1 cellular context compared by ENCODE assay signal in the genomic region with DNA sequence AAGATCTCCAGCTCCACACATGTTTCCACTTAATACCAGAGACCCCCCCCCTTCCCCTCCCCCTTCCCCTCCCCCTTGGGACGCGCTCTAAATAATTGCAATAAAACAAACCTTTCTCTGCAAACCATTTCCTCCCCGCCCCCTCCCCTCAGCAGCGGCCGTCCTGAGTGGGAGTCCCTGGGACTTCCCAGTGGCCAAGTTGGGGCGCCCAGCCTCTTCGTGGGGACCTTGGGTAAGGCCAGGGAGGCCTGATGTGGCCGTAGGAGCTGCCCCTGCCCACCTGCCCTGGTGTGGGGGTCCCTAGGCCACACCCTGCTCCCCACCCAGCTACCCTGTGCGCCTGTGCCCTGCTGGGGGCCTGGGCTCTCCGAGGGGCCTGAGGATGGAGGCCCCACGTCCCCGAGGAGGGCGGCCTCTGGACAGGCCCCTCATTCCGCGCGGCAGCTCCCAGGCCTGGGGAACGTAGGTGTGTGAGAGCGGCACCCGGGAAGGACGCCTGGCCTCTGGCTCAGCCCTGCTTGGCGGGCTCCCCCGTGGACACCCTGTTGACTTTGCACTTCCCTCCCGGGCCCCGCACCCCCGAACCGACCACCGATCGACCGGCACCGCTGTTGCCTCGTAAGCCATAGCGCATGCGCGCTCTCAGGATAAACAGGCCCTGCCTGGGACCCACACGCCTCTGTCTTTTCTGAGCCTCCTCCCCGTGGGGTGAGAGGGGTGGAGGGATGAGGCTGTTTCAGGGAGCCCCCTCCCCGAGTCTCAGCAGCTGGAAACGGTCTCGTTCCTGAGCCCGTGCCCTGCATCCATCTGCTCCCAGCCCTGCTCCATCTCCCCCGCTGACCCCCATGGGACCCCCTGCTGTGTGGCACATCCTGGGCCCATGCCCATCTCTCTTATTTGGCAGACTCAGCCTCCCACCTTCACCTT.
TF ChIP-seq lines count a peak whose summit lies in the region.

No MANE protein-coding gene starts in this region.

TF ChIP-seq in IMR-90, 13 proteins besides CTCF, POLR2A, EP300 and RAD21:
- no peak for TF ChIP-seq MXI1 (IDR thresholded peaks at IDR 0.05; ENCODE audit: borderline replicate concordance, low read depth, low read length)
- no peak for TF ChIP-seq SMC3 (IDR thresholded peaks at IDR 0.05; ENCODE audit: low read depth, low read length)
- TF ChIP-seq MAFK (IDR thresholded peaks at IDR 0.05; ENCODE audit: low read depth, low read length) = no peak
- TF ChIP-seq BHLHE40 (IDR thresholded peaks at IDR 0.05; ENCODE audit: low read depth, low read length) = no peak
- no peak for TF ChIP-seq RFX5 (IDR thresholded peaks at IDR 0.05; ENCODE audit: low read depth, low read length)
- TF ChIP-seq, protein P1, sequence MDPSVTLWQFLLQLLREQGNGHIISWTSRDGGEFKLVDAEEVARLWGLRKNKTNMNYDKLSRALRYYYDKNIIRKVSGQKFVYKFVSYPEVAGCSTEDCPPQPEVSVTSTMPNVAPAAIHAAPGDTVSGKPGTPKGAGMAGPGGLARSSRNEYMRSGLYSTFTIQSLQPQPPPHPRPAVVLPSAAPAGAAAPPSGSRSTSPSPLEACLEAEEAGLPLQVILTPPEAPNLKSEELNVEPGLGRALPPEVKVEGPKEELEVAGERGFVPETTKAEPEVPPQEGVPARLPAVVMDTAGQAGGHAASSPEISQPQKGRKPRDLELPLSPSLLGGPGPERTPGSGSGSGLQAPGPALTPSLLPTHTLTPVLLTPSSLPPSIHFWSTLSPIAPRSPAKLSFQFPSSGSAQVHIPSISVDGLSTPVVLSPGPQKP (IDR thresholded peaks at IDR 0.05; ENCODE audit: borderline replicate concordance, low read depth, low read length) = no peak
- TF ChIP-seq CEBPB (IDR thresholded peaks at IDR 0.05; ENCODE audit: low read depth, low read length) = no peak
- no peak for TF ChIP-seq NFE2L2 (IDR thresholded peaks at IDR 0.05; ENCODE audit: low read depth, low read length)
- TF ChIP-seq RCOR1 (IDR thresholded peaks at IDR 0.05; ENCODE audit: insufficient replicate concordance, low read length) = no peak
- TF ChIP-seq FOS (IDR thresholded peaks at IDR 0.05; ENCODE audit: low read depth, low read length) = no peak
- no peak for TF ChIP-seq MAZ (IDR thresholded peaks at IDR 0.05; ENCODE audit: borderline replicate concordance, low read depth, low read length)
- TF ChIP-seq CHD1 (IDR thresholded peaks at IDR 0.05; ENCODE audit: low read depth, low read length) = no peak
- TF ChIP-seq, protein P2, sequence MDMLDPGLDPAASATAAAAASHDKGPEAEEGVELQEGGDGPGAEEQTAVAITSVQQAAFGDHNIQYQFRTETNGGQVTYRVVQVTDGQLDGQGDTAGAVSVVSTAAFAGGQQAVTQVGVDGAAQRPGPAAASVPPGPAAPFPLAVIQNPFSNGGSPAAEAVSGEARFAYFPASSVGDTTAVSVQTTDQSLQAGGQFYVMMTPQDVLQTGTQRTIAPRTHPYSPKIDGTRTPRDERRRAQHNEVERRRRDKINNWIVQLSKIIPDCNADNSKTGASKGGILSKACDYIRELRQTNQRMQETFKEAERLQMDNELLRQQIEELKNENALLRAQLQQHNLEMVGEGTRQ (IDR thresholded peaks at IDR 0.05; ENCODE audit: low read depth, low read length) = no peak
